1 cellular context compared by ENCODE assay signal in genomic region chr15:88299502-88299901, GRCh38.
TF ChIP-seq lines count a peak whose summit lies in the region.

No MANE protein-coding gene starts in this region.

TF ChIP-seq in WTC11, 78 proteins besides CTCF, POLR2A, EP300 and RAD21 (continued from another document):
- TF ChIP-seq ZBTB21 (CRISPR knock-in tag; IDR thresholded peaks at IDR 0.05; ENCODE audit: borderline replicate concordance) = no peak
- no peak for TF ChIP-seq CREB1 (CRISPR knock-in tag; IDR thresholded peaks at IDR 0.05)
- TF ChIP-seq PREB (CRISPR knock-in tag; IDR thresholded peaks at IDR 0.05; ENCODE audit: borderline replicate concordance) = no peak
- no peak for TF ChIP-seq ZBTB43 (CRISPR knock-in tag; IDR thresholded peaks at IDR 0.05)
- TF ChIP-seq ERG (CRISPR knock-in tag; IDR thresholded peaks at IDR 0.05) = no peak
